Comparison of ENCODE assay signal across 17 cellular contexts in the genomic region with DNA sequence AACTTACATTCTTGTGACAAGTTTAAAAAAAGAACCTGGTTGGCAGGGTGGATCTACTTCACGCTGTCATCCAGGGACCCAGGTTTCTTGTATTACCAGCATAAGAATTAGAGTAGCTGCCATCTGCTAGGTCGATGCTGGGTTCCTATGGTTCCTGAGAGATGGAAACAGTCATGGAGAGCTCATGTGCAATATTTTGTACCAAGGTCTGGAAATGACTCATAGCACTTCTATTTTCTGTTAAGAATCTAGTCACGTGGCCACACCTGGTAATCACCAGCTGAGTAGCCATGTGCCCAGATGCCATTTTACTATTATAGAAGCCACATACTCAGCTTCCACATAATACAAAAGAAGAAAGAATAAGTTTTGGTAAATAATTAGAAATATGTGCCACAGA.
"Had no signal": no experiment of that assay in that cellular context is flagged by ENCODE, and none has a peak within 500 bp of the region (broad histone marks: within the 10 kb centered on the region; RNA-seq: fewer than 3 reads in every experiment).

No MANE protein-coding gene starts in this region.

- H3K27ac ChIP-seq: body of pancreas, coronary artery, psoas muscle, right lobe of liver, stomach, testis, upper lobe of right lung had no signal

- H3K4me1 ChIP-seq: body of pancreas, psoas muscle, testis, upper lobe of right lung had no signal

- DNase-seq: activated CD4-positive, alpha-beta memory T cell treated with anti-CD3 and anti-CD28 coated beads, Interleukin-2, amount 10 ng/mL, durations not matched to agents 7 days and 5 days; activated gamma-delta T cell; activated naive CD8-positive, alpha-beta T cell treated with anti-CD3 and anti-CD28 coated beads for 36 hours; activated T-cell treated with anti-CD3 and anti-CD28 coated beads, Interleukin-2, amount 50 U/mL, for 24 hours; amygdala; body of pancreas; foreskin melanocyte; kidney glomerular epithelial cell; nephron progenitor cell; psoas muscle; right lobe of liver; stomach; T1000; testis; upper lobe of right lung had no signal

- H3K27me3 ChIP-seq: body of pancreas, right lobe of liver, stomach, testis, upper lobe of right lung had no signal

- ATAC-seq: body of pancreas, psoas muscle, right lobe of liver, upper lobe of right lung had no signal

- H3K9me3 Mint-ChIP-seq: central memory CD8-positive, alpha-beta T cell; nephron progenitor cell had no signal

- H3K4me3 ChIP-seq: body of pancreas, coronary artery, psoas muscle, right lobe of liver, stomach, testis, upper lobe of right lung had no signal

- H3K36me3 Mint-ChIP-seq: activated naive CD8-positive, alpha-beta T cell treated with anti-CD3 and anti-CD28 coated beads for 36 hours had no signal

- H3K9me3 ChIP-seq: body of pancreas, psoas muscle, right lobe of liver, stomach, testis, upper lobe of right lung had no signal

- H3K36me3 ChIP-seq: right lobe of liver, stomach, upper lobe of right lung had no signal

- H3K4me3 Mint-ChIP-seq: activated CD4-positive, alpha-beta memory T cell treated with anti-CD3 and anti-CD28 coated beads, Interleukin-2, amount 10 ng/mL, durations not matched to agents 7 days and 5 days; activated naive CD8-positive, alpha-beta T cell treated with anti-CD3 and anti-CD28 coated beads for 36 hours; activated T-cell treated with anti-CD3 and anti-CD28 coated beads, Interleukin-2, amount 50 U/mL, for 24 hours; central memory CD8-positive, alpha-beta T cell; nephron progenitor cell had no signal

- H3K27me3 Mint-ChIP-seq: activated naive CD8-positive, alpha-beta T cell treated with anti-CD3 and anti-CD28 coated beads for 36 hours had no signal

- H3K27ac Mint-ChIP-seq: activated CD4-positive, alpha-beta memory T cell treated with anti-CD3 and anti-CD28 coated beads, Interleukin-2, amount 10 ng/mL, durations not matched to agents 7 days and 5 days; activated naive CD8-positive, alpha-beta T cell treated with anti-CD3 and anti-CD28 coated beads for 36 hours; activated T-cell treated with anti-CD3 and anti-CD28 coated beads, Interleukin-2, amount 50 U/mL, for 24 hours; nephron progenitor cell had no signal
